In genomic region chr17:77966476-77966875, GRCh38 we compare ENCODE assay signal across 16 cellular contexts. TPM values are rescaled to one million over a fixed set of nuclear protein-coding genes. Genes with fewer than 3 reads are reported as not detected.
DNase-seq lines count a peak whose midpoint lies in the region; ATAC-seq lines count a peak whose summit lies in the region.
"Had no signal": no experiment of that assay in that cellular context is flagged by ENCODE, and none has a peak within 500 bp of the region (broad histone marks: within the 10 kb centered on the region; RNA-seq: fewer than 3 reads in every experiment).

No MANE protein-coding gene starts in this region.

- no peaks in the 10 kb centered on the region for H3K27me3 ChIP-seq in CD4-positive, CD25-positive, alpha-beta regulatory T cell (ENCODE audit: control insufficient read depth, insufficient read depth, low read length)

- H3K4me3 Mint-ChIP-seq in CD4-positive, CD25-positive, alpha-beta regulatory T cell = peak overlapping the region in 3 of 4 donors; percentile 2 to 10 (median 3)
- peak overlapping the region; percentile 61 for H3K4me3 Mint-ChIP-seq in T-helper 17 cell
- H3K4me3 Mint-ChIP-seq in naive thymus-derived CD8-positive, alpha-beta T cell = peak overlapping the region in 8 of 10 donors; percentile 28 to 99 (median 45)
- H3K4me3 Mint-ChIP-seq: HFFc6 had no signal

- peaks cover 41 to 92% (median 75%) of the 10 kb centered on the region in 4 donors for H3K4me1 Mint-ChIP-seq in CD4-positive, CD25-positive, alpha-beta regulatory T cell
- peaks cover 62% of the 10 kb centered on the region for H3K4me1 Mint-ChIP-seq in T-helper 17 cell
- H3K4me1 Mint-ChIP-seq in naive thymus-derived CD8-positive, alpha-beta T cell = peaks cover 55 to 98% (median 92%) of the 10 kb centered on the region in 4 donors

- ATAC-seq in CD4-positive, CD25-positive, alpha-beta regulatory T cell (ENCODE audit: low read depth in 2 of 2) = no peak
- ATAC-seq in T-helper 17 cell = no peak
- no peak for ATAC-seq in naive thymus-derived CD8-positive, alpha-beta T cell
- ATAC-seq: K562 had no signal

- H3K9me3 Mint-ChIP-seq in CD4-positive, CD25-positive, alpha-beta regulatory T cell = no peaks in the 10 kb centered on the region
- no peaks in the 10 kb centered on the region for H3K9me3 Mint-ChIP-seq in naive thymus-derived CD8-positive, alpha-beta T cell
- H3K9me3 Mint-ChIP-seq: CD4-positive, alpha-beta T cell; HFFc6 had no signal

- H3K9me3 ChIP-seq in CD4-positive, CD25-positive, alpha-beta regulatory T cell (ENCODE audit: control insufficient read depth in 2 of 2, low read length in 2 of 2) = no peaks in the 10 kb centered on the region
- no peaks in the 10 kb centered on the region for H3K9me3 ChIP-seq in T-helper 17 cell (ENCODE audit: control insufficient read depth, low read length, poor library complexity, severe bottlenecking)
- H3K9me3 ChIP-seq: BLaER1 treated with 17β-estradiol and CSF1 and Interleukin-3, amounts not matched to agents 10 nM and 100 nM had no signal

- peaks cover 10% of the 10 kb centered on the region for H3K36me3 Mint-ChIP-seq in CD4-positive, CD25-positive, alpha-beta regulatory T cell
- H3K36me3 Mint-ChIP-seq in T-helper 17 cell (ENCODE audit: low read depth) = peaks cover 2% of the 10 kb centered on the region
- H3K36me3 Mint-ChIP-seq in naive thymus-derived CD8-positive, alpha-beta T cell = peaks cover 0 to 3% (median 0%) of the 10 kb centered on the region in 3 donors

- H3K27ac Mint-ChIP-seq in CD4-positive, CD25-positive, alpha-beta regulatory T cell = peak overlapping the region in 1 of 3 donors; percentile 5
- H3K27ac Mint-ChIP-seq in T-helper 17 cell = no peak overlapping the region
- peak overlapping the region in 4 of 10 donors; percentile 1 to 36 (median 16) for H3K27ac Mint-ChIP-seq in naive thymus-derived CD8-positive, alpha-beta T cell
- H3K27ac Mint-ChIP-seq: CD4-positive, alpha-beta T cell; HFFc6 had no signal

- no peaks in the 10 kb centered on the region for H3K27me3 Mint-ChIP-seq in CD4-positive, CD25-positive, alpha-beta regulatory T cell
- no peaks in the 10 kb centered on the region for H3K27me3 Mint-ChIP-seq in T-helper 17 cell
- H3K27me3 Mint-ChIP-seq in naive thymus-derived CD8-positive, alpha-beta T cell = no peaks in the 10 kb centered on the region
- H3K27me3 Mint-ChIP-seq: CD4-positive, alpha-beta T cell had no signal

- POLR2A ChIA-PET in naive thymus-derived CD8-positive, alpha-beta T cell (lab: Charles Lee) = interaction anchor here (1.5 kb wide), 1 partner anchor 8 kb away, joined by 4 read pairs; the partner anchor contains the start of gene TNRC6C

- H3K27ac ChIP-seq in CD4-positive, CD25-positive, alpha-beta regulatory T cell (ENCODE audit: insufficient read depth, low read length, poor library complexity, severe bottlenecking) = no peak overlapping the region
- H3K27ac ChIP-seq: BLaER1 treated with 17β-estradiol and CSF1 and Interleukin-3, amounts not matched to agents 10 nM and 100 nM had no signal

- intact Hi-C loops in head of caudate nucleus (cut with DNase I) = no loop called here

- no peak for DNase-seq in CD4-positive, CD25-positive, alpha-beta regulatory T cell
- peak; percentile 51 for DNase-seq in EH (ENCODE audit: low read depth)
- no peak for DNase-seq in T-helper 17 cell
- DNase-seq in naive thymus-derived CD8-positive, alpha-beta T cell = no peak
- DNase-seq in stimulated activated CD4-positive, alpha-beta T cell treated with anti-CD3 and anti-CD28 coated beads, Interleukin-4, amount 100 ng/mL, for 24 hours = no peak
- no peak for DNase-seq in pons (ENCODE audit: low spot score)
- no peak for DNase-seq in head of caudate nucleus
- DNase-seq: ACHN; CD4-positive, alpha-beta T cell; DMS153; DMS79 treated with DMSO at 0.1 percent for 48 hours; GDM1; HCEC 1CT; HFFc6 had no signal

- peaks cover 59% of the 10 kb centered on the region for H3K4me1 ChIP-seq in CD4-positive, CD25-positive, alpha-beta regulatory T cell (ENCODE audit: control insufficient read depth, insufficient read depth, low read length, poor library complexity, severe bottlenecking)

- no peak overlapping the region for H3K4me3 ChIP-seq in CD4-positive, CD25-positive, alpha-beta regulatory T cell (ENCODE audit: low read depth, low read length)
- H3K4me3 ChIP-seq: BLaER1 treated with 17β-estradiol and CSF1 and Interleukin-3, amounts not matched to agents 10 nM and 100 nM; K562 had no signal

- no peaks in the 10 kb centered on the region for H3K36me3 ChIP-seq in CD4-positive, CD25-positive, alpha-beta regulatory T cell (ENCODE audit: control insufficient read depth, insufficient read depth, low read length)
- H3K36me3 ChIP-seq: BLaER1 treated with 17β-estradiol and CSF1 and Interleukin-3, amounts not matched to agents 10 nM and 100 nM had no signal

RNA-seq across cellular contexts. Expression of gene TNRC6C, which starts 8.0 kb away (rescaled TPM):
- 77.1 TPM for total RNA-seq in CD4-positive, CD25-positive, alpha-beta regulatory T cell
- 1 to 10 TPM; 2.3 to 3.1 (median 2.9) TPM for polyA plus RNA-seq in CD4-positive, CD25-positive, alpha-beta regulatory T cell
- total RNA-seq in T-helper 17 cell = 10 to 100 TPM; 64.4 to 64.5 TPM
- 100 to 1,000 TPM; 113 to 116 TPM for total RNA-seq in naive thymus-derived CD8-positive, alpha-beta T cell
- polyA plus RNA-seq in naive thymus-derived CD8-positive, alpha-beta T cell = 1 to 10 TPM; 4.9 to 8.6 (median 5.8) TPM

Comparison
In these comparisons a context has a peak if more than half of its experiments do, and no peak if none do; other contexts are left out.
1. H3K4me3 Mint-ChIP-seq: peak in every context shown above with its lines; median percentile 61 in T-helper 17 cell; 45 in naive thymus-derived CD8-positive, alpha-beta T cell; 3 in CD4-positive, CD25-positive, alpha-beta regulatory T cell.